In genomic region chr7:34039033-34039432, GRCh38 we compare ENCODE assay signal across 1 cellular context.
TF ChIP-seq lines count a peak whose summit lies in the region.

No MANE protein-coding gene starts in this region.

TF ChIP-seq in A549, 52 proteins besides CTCF, POLR2A, EP300 and RAD21 (continued from another document):
- TF ChIP-seq E2F6 (IDR thresholded peaks at IDR 0.05; ENCODE audit: borderline replicate concordance, low read depth) (no peak), CBX8 (IDR thresholded peaks at IDR 0.05) (no peak), BHLHE40 (IDR thresholded peaks at IDR 0.05; ENCODE audit: low read depth, low read length) (no peak), ZC3H11A (IDR thresholded peaks at IDR 0.05) (no peak), MAX (IDR thresholded peaks at IDR 0.05) (no peak), EHMT2 (IDR thresholded peaks at IDR 0.05; ENCODE audit: low read depth) (no peak)
